Comparison of ENCODE assay signal across 8 cellular contexts in genomic region chr19:1849132-1849474, GRCh38. TPM values are rescaled to one million over a fixed set of nuclear protein-coding genes. Genes with fewer than 3 reads are reported as not detected.
A peak's percentile ranks its signal among the peaks of the same experiment; 100 is the strongest.
DNase-seq lines count a peak whose midpoint lies in the region; ATAC-seq, FAIRE-seq and TF ChIP-seq lines count a peak whose summit lies in the region.

No MANE protein-coding gene starts in this region.

- no peak for TF ChIP-seq CTCF in CD8-positive, alpha-beta T cell (IDR thresholded peaks at IDR 0.05)
- no peak for TF ChIP-seq CTCF in MM.1S (IDR thresholded peaks at IDR 0.05; ENCODE audit: low read length)
- no peak for TF ChIP-seq CTCF in MCF 10A (IDR thresholded peaks at IDR 0.05; ENCODE audit: unreplicated experiment)
- TF ChIP-seq CTCF in nephron (IDR thresholded peaks at IDR 0.05; ENCODE audit: unreplicated experiment in 3 of 3) = no peak

- no peaks in the 10 kb centered on the region for H3K36me3 ChIP-seq in CD8-positive, alpha-beta T cell (ENCODE audit: insufficient read depth, low read length)
- H3K36me3 ChIP-seq in MM.1S (replicated peaks; ENCODE audit: insufficient read depth, low read length) = no peaks in the 10 kb centered on the region

- no peak overlapping the region for H3K4me3 Mint-ChIP-seq in CD8-positive, alpha-beta T cell
- no peak overlapping the region for H3K4me3 Mint-ChIP-seq in MCF 10A (ENCODE audit: unreplicated experiment)
- H3K4me3 Mint-ChIP-seq in nephron = peak overlapping the region; percentile 78 to 87 (median 84)

- no peaks in the 10 kb centered on the region for H3K27me3 Mint-ChIP-seq in CD8-positive, alpha-beta T cell (ENCODE audit: low read depth)
- H3K27me3 Mint-ChIP-seq in MCF 10A (ENCODE audit: insufficient read depth, unreplicated experiment) (no peaks in the 10 kb centered on the region), nephron (ENCODE audit: low read depth) (no peaks in the 10 kb centered on the region)

- no peaks in the 10 kb centered on the region for H3K9me3 Mint-ChIP-seq in CD8-positive, alpha-beta T cell
- H3K9me3 Mint-ChIP-seq in MCF 10A (ENCODE audit: unreplicated experiment) (no peaks in the 10 kb centered on the region), nephron (no peaks in the 10 kb centered on the region)

- H3K27me3 ChIP-seq in CD8-positive, alpha-beta T cell (ENCODE audit: insufficient read depth, low read length) = no peaks in the 10 kb centered on the region
- H3K27me3 ChIP-seq in MM.1S (replicated peaks; ENCODE audit: insufficient read depth, low read length) = no peaks in the 10 kb centered on the region

- peak overlapping the region; percentile 37; the same call in 1 of the 2 replicates for H3K4me2 ChIP-seq in MM.1S (ENCODE audit: low read depth, low read length)

- POLR2A ChIA-PET in CD8-positive, alpha-beta T cell (lab: Charles Lee) = no interaction called here
- POLR2A ChIA-PET in MCF 10A (lab: Yijun Ruan, JAX) = interaction anchor here (0.6 to 0.9 kb wide), 3 partner anchors 16 to 1008 kb away, joined by 3 read pairs; no protein-coding TSS in a partner anchor

- peaks cover 10% of the 10 kb centered on the region for H3F3A ChIP-seq in MM.1S (ENCODE audit: insufficient read depth, low read length)

- ATAC-seq in CD8-positive, alpha-beta T cell = no peak
- ATAC-seq in HG03139 (IDR thresholded peaks at IDR 0.05; ENCODE audit: unreplicated experiment) = no peak
- no peak for ATAC-seq in HG02571 (IDR thresholded peaks at IDR 0.05; ENCODE audit: unreplicated experiment)

- peaks cover 24% of the 10 kb centered on the region for H4K20me1 ChIP-seq in MM.1S (ENCODE audit: insufficient read depth, low read length)

- H3K4me1 Mint-ChIP-seq in CD8-positive, alpha-beta T cell (ENCODE audit: low read depth) = peaks cover 51% of the 10 kb centered on the region
- H3K4me1 Mint-ChIP-seq in MCF 10A (ENCODE audit: insufficient read depth, unreplicated experiment) = peaks cover 31% of the 10 kb centered on the region
- H3K4me1 Mint-ChIP-seq in nephron = peaks cover 29% of the 10 kb centered on the region

- no TSS peak for BruUV-seq in MCF 10A (replicated peaks; lab: Mats Ljungman, UMichigan)

- H3K27ac ChIP-seq in CD8-positive, alpha-beta T cell (ENCODE audit: low read depth, low read length) = peak overlapping the region; percentile 93
- peak overlapping the region; percentile 96; the same call in 1 of the 2 replicates for H3K27ac ChIP-seq in MM.1S (ENCODE audit: low read length)

- DNase-seq in CD8-positive, alpha-beta T cell = no peak
- DNase-seq in MM.1S (no peak), MCF 10A (ENCODE audit: unreplicated experiment) (no peak), urothelium cell line (ENCODE audit: low spot score) (no peak), RPMI8226 (no peak)

- peak overlapping the region; percentile 99; the same call in 1 of the 2 replicates for H3K9ac ChIP-seq in MM.1S (ENCODE audit: low read length)

- H3K9me2 ChIP-seq in MM.1S (replicated peaks; ENCODE audit: insufficient read depth, low read length) = no peaks in the 10 kb centered on the region

- CTCF ChIA-PET in CD8-positive, alpha-beta T cell (lab: Charles Lee) = interaction anchor here (0.9 to 2.6 kb wide), 4 partner anchors 9 to 81 kb away, joined by 4 to 10 read pairs (median 4); no protein-coding TSS in a partner anchor
- CTCF ChIA-PET in MCF 10A (lab: Yijun Ruan, JAX) = interaction anchor here (0.5 to 1.6 kb wide), 16 partner anchors 11 to 503 kb away, joined by 3 to 6 read pairs (median 3); no protein-coding TSS in a partner anchor

- peaks cover 15% of the 10 kb centered on the region for H3K36me3 Mint-ChIP-seq in CD8-positive, alpha-beta T cell
- H3K36me3 Mint-ChIP-seq in MCF 10A (ENCODE audit: insufficient read depth, unreplicated experiment) (peaks cover 25% of the 10 kb centered on the region), nephron (ENCODE audit: low read depth) (no peaks in the 10 kb centered on the region)

- H3K9me3 ChIP-seq in CD8-positive, alpha-beta T cell (ENCODE audit: low read length) = no peaks in the 10 kb centered on the region
- H3K9me3 ChIP-seq in MM.1S (replicated peaks; ENCODE audit: insufficient read depth, low read length) = no peaks in the 10 kb centered on the region

- H3K4me3 ChIP-seq in CD8-positive, alpha-beta T cell (ENCODE audit: low read depth, low read length) = no peak overlapping the region
- H3K4me3 ChIP-seq in MM.1S (ENCODE audit: low read length) = peak overlapping the region; percentile 35; the same call in 1 of the 2 replicates

- H3K27ac Mint-ChIP-seq in CD8-positive, alpha-beta T cell = peak overlapping the region; percentile 87
- H3K27ac Mint-ChIP-seq in MCF 10A (ENCODE audit: low read depth, unreplicated experiment) (peak overlapping the region; percentile 95), nephron (peak overlapping the region; percentile 89 to 92 (median 91))

- H3K79me2 ChIP-seq in MM.1S (ENCODE audit: low read length) = peaks cover 67% of the 10 kb centered on the region

- peak overlapping the region; percentile 64 for H2AFZ ChIP-seq in MM.1S (ENCODE audit: low read length)

- FAIRE-seq in urothelium cell line (lab: Jason Lieb, UNC) = no peak

- peaks cover 72% of the 10 kb centered on the region for H3K4me1 ChIP-seq in CD8-positive, alpha-beta T cell (ENCODE audit: insufficient read depth, low read length)
- H3K4me1 ChIP-seq in MM.1S (ENCODE audit: low read length) = peaks cover 31% of the 10 kb centered on the region

- intact Hi-C loops in CD8-positive, alpha-beta T cell (cut with DNase I, micrococcal nuclease) = no loop called here
- intact Hi-C loops in MCF 10A (cut with micrococcal nuclease) = no loop called here

RNA-seq across cellular contexts. Expression of gene REXO1, which starts 0.8 kb away (rescaled TPM):
- total RNA-seq in CD8-positive, alpha-beta T cell = 100 to 1,000 TPM; 143 to 152 TPM
- 28.7 and 36.4 TPM in 2 replicates for total RNA-seq in MCF 10A (2022)

RNA-seq across cellular contexts. Expression of gene KLF16, which starts 14.3 kb away (rescaled TPM):
- 10 to 100 TPM; 85.7 to 88.7 TPM for total RNA-seq in CD8-positive, alpha-beta T cell
- 27.0 and 45.5 TPM in 2 replicates for total RNA-seq in MCF 10A (2022)

RNA-seq across cellular contexts. Expression of gene ABHD17A, which starts 36.2 kb away (rescaled TPM):
- total RNA-seq in CD8-positive, alpha-beta T cell = 100 to 1,000 TPM; 204 TPM
- 38.9 and 39.5 TPM in 2 replicates for total RNA-seq in MCF 10A (2022)

RNA-seq across cellular contexts. Expression of gene ATP8B3, which starts 37.0 kb away (rescaled TPM):
- 1 to 10 TPM; 1.9 to 2.9 TPM for total RNA-seq in CD8-positive, alpha-beta T cell
- 5.6 and 9.3 TPM in 2 replicates for total RNA-seq in MCF 10A (2022)

RNA-seq across cellular contexts. Expression of gene ADAT3, which starts 56.1 kb away (rescaled TPM):
- total RNA-seq in CD8-positive, alpha-beta T cell = 1 to 10 TPM; 6.4 to 7.3 TPM
- 6.8 and 6.9 TPM in 2 replicates for total RNA-seq in MCF 10A (2022)

Comparison
In these comparisons a context has a peak if more than half of its experiments do, and no peak if none do; other contexts are left out.
1. H3K4me3 Mint-ChIP-seq: peak in nephron (3 of 3); none in CD8-positive, alpha-beta T cell (single experiment) and MCF 10A (single experiment).
2. Peak in every context shown above with its lines, with median percentiles within 50 percentile points of each other: H3K27ac Mint-ChIP-seq.